ENCODE assay signal across 12 cellular contexts in the genomic region with DNA sequence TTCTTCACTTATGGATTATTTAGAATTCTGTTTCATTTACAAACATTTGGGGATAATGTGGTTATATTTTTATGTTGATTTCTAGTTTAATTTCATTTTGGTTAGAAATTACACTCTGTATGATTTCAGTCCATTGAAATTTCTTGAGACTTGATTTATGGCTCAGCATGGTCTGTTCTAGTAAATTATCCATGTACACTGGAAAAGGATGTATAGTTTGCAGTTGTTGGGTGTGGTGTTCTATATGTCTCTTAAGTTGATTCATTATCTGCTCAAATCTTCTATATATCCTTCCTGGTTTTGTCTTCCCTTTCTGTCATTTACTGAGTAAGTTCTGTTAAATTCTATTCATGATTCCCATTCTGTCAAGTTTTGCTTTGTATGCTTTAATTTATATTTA.
"Had no signal": no experiment of that assay in that cellular context is flagged by ENCODE, and none has a peak within 500 bp of the region (broad histone marks: within the 10 kb centered on the region; RNA-seq: fewer than 3 reads in every experiment).

No MANE protein-coding gene starts in this region.

- H3K27ac ChIP-seq: colonic mucosa, pancreas had no signal

- DNase-seq: activated CD4-positive, alpha-beta T cell treated with anti-CD3 and anti-CD28 coated beads, Interleukin-2, amount 50 U/mL, for 1 hour; activated CD4-positive, CD25-positive, alpha-beta regulatory T cell; colonic mucosa; kidney; left ventricle myocardium superior; mesendoderm; pancreas; stimulated activated CD4-positive, alpha-beta T cell treated with anti-CD3 and anti-CD28 coated beads, Interleukin-4, amount 100 ng/mL, for 1 hour; stimulated activated CD8-positive, alpha-beta memory T cell treated with anti-CD3 and anti-CD28 coated beads, Interleukin-4, amount 100 ng/mL, for 48 hours; uterus had no signal

- ATAC-seq: pancreas had no signal

- H3K4me3 Mint-ChIP-seq: stimulated activated naive CD8-positive, alpha-beta T cell treated with anti-CD3 and anti-CD28 coated beads, Interleukin-15, Interleukin-2, amounts not matched to agents 100 ng/mL and 50 ng/mL, for 24 hours had no signal

- H3K27me3 Mint-ChIP-seq: stimulated activated naive CD8-positive, alpha-beta T cell treated with anti-CD3 and anti-CD28 coated beads, Interleukin-15, Interleukin-2, amounts not matched to agents 100 ng/mL and 50 ng/mL, for 24 hours had no signal

- H3K4me3 ChIP-seq: colonic mucosa, pancreas, thoracic aorta, uterus had no signal

- H3K4me1 ChIP-seq: colonic mucosa had no signal

- H3K9me3 ChIP-seq: colonic mucosa, pancreas, thoracic aorta, uterus had no signal

- H3K36me3 ChIP-seq: colonic mucosa, pancreas, thoracic aorta, uterus had no signal

- H3K27ac Mint-ChIP-seq: stimulated activated naive CD8-positive, alpha-beta T cell treated with anti-CD3 and anti-CD28 coated beads, Interleukin-15, Interleukin-2, amounts not matched to agents 100 ng/mL and 50 ng/mL, for 24 hours had no signal

- H3K27me3 ChIP-seq: colonic mucosa, pancreas, uterus had no signal
